Comparison of ENCODE assay signal across 9 cellular contexts in genomic region chr22:19576460-19577421, GRCh38. TPM values are rescaled to one million over a fixed set of nuclear protein-coding genes. Genes with fewer than 3 reads are reported as not detected.
DNase-seq lines count a peak whose midpoint lies in the region; ATAC-seq, FAIRE-seq and TF ChIP-seq lines count a peak whose summit lies in the region.
"Had no signal": no experiment of that assay in that cellular context is flagged by ENCODE, and none has a peak within 500 bp of the region (broad histone marks: within the 10 kb centered on the region; RNA-seq: fewer than 3 reads in every experiment).

No MANE protein-coding gene starts in this region.

- TF ChIP-seq CTCF in HepG2 (CRISPR knock-in tag; IDR thresholded peaks at IDR 0.05), result 0 out of 2 replicates have a peak, but pooled peaks have one; percentile 22

- H3K4me1 ChIP-seq in HepG2 (ENCODE audit: insufficient read depth, low read length), result no peaks in the 10 kb centered on the region

- no peak for TF ChIP-seq POLR2A in HepG2 (IDR thresholded peaks at IDR 0.05; ENCODE audit: insufficient read depth in 1 of 2, low read depth in 2 of 2, low read length in 2 of 2)

- H3K36me3 ChIP-seq in HepG2 (replicated peaks in 1 of 2; ENCODE audit: control insufficient read depth in 1 of 2, insufficient read depth in 2 of 2, low read length in 2 of 2), result no peaks in the 10 kb centered on the region
- H3K36me3 ChIP-seq: neutrophil had no signal

- H2AFZ ChIP-seq in HepG2 (ENCODE audit: low read length), result no peak overlapping the region

- ATAC-seq in HepG2 (peak; percentile 60; the same call in 2 of the 3 replicates), HG02588 (IDR thresholded peaks at IDR 0.05; ENCODE audit: unreplicated experiment) (no peak), HG02798 (IDR thresholded peaks at IDR 0.05; ENCODE audit: poor library complexity, unreplicated experiment) (no peak)

- no peak overlapping the region for H3K9ac ChIP-seq in HepG2 (ENCODE audit: insufficient read depth, low read depth, low read length)

- 21% methylated on average over 10 of the region's 16 CpGs for WGBS in HepG2 (ENCODE audit: low lambda C conversion rate)

- POLR2A ChIA-PET in HepG2 (lab: Yijun Ruan, JAX), result no interaction called here

- no peaks in the 10 kb centered on the region for H3K9me3 ChIP-seq in HepG2 (ENCODE audit: low read length)
- H3K9me3 ChIP-seq: neutrophil had no signal

- peaks cover 2 to 46% of the 10 kb centered on the region in 2 experiments; a peak in 4 of 5 replicates for H3K27me3 ChIP-seq in HepG2 (ENCODE audit: control insufficient read depth in 1 of 2, insufficient read depth in 2 of 2, low read length in 2 of 2)

- no peak overlapping the region for H3K27ac ChIP-seq in HepG2 (ENCODE audit: extremely low read length, insufficient read depth, low read length)
- H3K27ac ChIP-seq: neutrophil had no signal

- CTCF ChIA-PET in HepG2 (lab: Yijun Ruan, JAX; ENCODE audit: low intra/inter-chr PET ratio, low total read pairs), result no interaction called here

- no TSS peak for BruUV-seq in HepG2 (replicated peaks; lab: Mats Ljungman, UMichigan)

- no peak overlapping the region; the same call in 1 of the 2 replicates for H3K4me2 ChIP-seq in HepG2 (ENCODE audit: low read depth, low read length)

- no peak for TF ChIP-seq EP300 in HepG2 (IDR thresholded peaks at IDR 0.05; ENCODE audit: low read depth in 2 of 2, low read length in 2 of 2)
- TF ChIP-seq EP300 in HepG2 (CRISPR knock-in tag; IDR thresholded peaks at IDR 0.05; ENCODE audit: borderline replicate concordance), result no peak

- DNase-seq in H4 (ENCODE audit: low spot score), result peak; percentile 51
- peak; percentile 91 for DNase-seq in SIG-M5 treated with dmso at 0.1 percent for 504 hours (lab: John Stamatoyannopoulos, UW; ENCODE audit: unreplicated experiment)
- DNase-seq in activated naive CD4-positive, alpha-beta T cell treated with anti-CD3 and anti-CD28 coated beads, Interleukin-2, amount 50 U/mL, for 16 hours, result peak; percentile 41
- no peak for DNase-seq in HepG2 (ENCODE audit: low spot score)
- DNase-seq in stimulated activated CD8-positive, alpha-beta memory T cell treated with anti-CD3 and anti-CD28 coated beads, Interleukin-7, amount 100 ng/mL, for 48 hours (ENCODE audit: extremely low read depth in 1 of 2, low read depth in 1 of 2), result peak; percentile 46 to 74
- no peak for DNase-seq in NCI-H524 (lab: John Stamatoyannopoulos, UW)

- no peaks in the 10 kb centered on the region for H3K79me2 ChIP-seq in HepG2 (ENCODE audit: insufficient read depth, low read length)

- no peaks in the 10 kb centered on the region for H4K20me1 ChIP-seq in HepG2 (ENCODE audit: insufficient read depth, low read length)

- no peak for TF ChIP-seq RAD21 in HepG2 (CRISPR knock-in tag; IDR thresholded peaks at IDR 0.05)

- FAIRE-seq in HepG2 (lab: Jason Lieb, UNC), result no peak

- in situ Hi-C loops in HepG2 (cut with HindIII; ENCODE audit: extremely low pct_ligation_motif_present, low pct_unique_long_range_greater_than_20kb), result no loop called here

- intact Hi-C loops in HepG2 (cut with micrococcal nuclease; ENCODE audit: unreplicated experiment), result no loop called here

- no peak overlapping the region for H3K4me3 ChIP-seq in HepG2 (replicated peaks in 1 of 3; ENCODE audit: insufficient read depth in 1 of 3, low read depth in 2 of 3, low read length in 3 of 3)

TF ChIP-seq in HepG2, 621 proteins besides CTCF, POLR2A, EP300 and RAD21 (continues in another document):
- TF ChIP-seq POLR2AphosphoS5 (IDR thresholded peaks at IDR 0.05; ENCODE audit: low read depth, low read length) (no peak), FOXK1 (CRISPR knock-in tag; IDR thresholded peaks at IDR 0.05; ENCODE audit: borderline replicate concordance, low read depth) (no peak), GLMP (CRISPR knock-in tag; IDR thresholded peaks at IDR 0.05; ENCODE audit: borderline replicate concordance) (no peak), FOSL1 (CRISPR knock-in tag; IDR thresholded peaks at IDR 0.05; ENCODE audit: borderline replicate concordance) (peak; percentile 76), STAG1 (CRISPR knock-in tag; IDR thresholded peaks at IDR 0.05) (peak; percentile 29; the same call in 1 of the 2 replicates), ZNF3 (CRISPR knock-in tag; IDR thresholded peaks at IDR 0.05) (no peak), NFAT5 (CRISPR knock-in tag; IDR thresholded peaks at IDR 0.05) (no peak), AGO2 (optimal IDR thresholded peaks at IDR 0.05; ENCODE audit: low read depth, low read length) (no peak), PRMT3 (CRISPR knock-in tag; IDR thresholded peaks at IDR 0.05; ENCODE audit: borderline replicate concordance, low read depth) (no peak), ZFAT (CRISPR knock-in tag; conservative IDR thresholded peaks at IDR 0.05) (no peak)

RNA-seq across cellular contexts. Expression of gene CLDN5, which starts 52.5 kb away (rescaled TPM):
- total RNA-seq in H4 (2014; rRNA removed; shearing (Covaris generic)), result not detected in 2 replicates
- total RNA-seq in HepG2 (2016; rRNA removed; fragmentation: Illumina TruSeq; extraction: Trizol), result not detected in 2 replicates
- total RNA-seq in HepG2 (2016; cell fraction: cytosol; rRNA removed; fragmentation: Illumina TruSeq; extraction: Trizol; ENCODE audit: low read depth), result not detected in 2 replicates
- not detected in 2 replicates for total RNA-seq in HepG2 (2016; cell fraction: insoluble cytoplasmic fraction; rRNA removed; fragmentation: Illumina TruSeq; extraction: Trizol)
- not detected in 2 replicates for total RNA-seq in HepG2 (2016; cell fraction: membrane; rRNA removed; fragmentation: Illumina TruSeq; extraction: Trizol)
- total RNA-seq in HepG2 (2016; cell fraction: nucleus; rRNA removed; fragmentation: Illumina TruSeq; extraction: Trizol), result not detected in 2 replicates
- not detected in 2 replicates for polyA plus RNA-seq in HepG2 (2011; rRNA removed)
- 0.04 TPM in 1 of 2 replicates, not detected in the other for polyA plus RNA-seq in HepG2 (2011; cell fraction: cytosol; rRNA removed)
- not detected in 2 replicates for polyA plus RNA-seq in HepG2 (2011; cell fraction: nucleus; rRNA removed)
- not detected in 2 replicates for polyA plus RNA-seq in HepG2 (2012)
- not detected in 2 replicates for polyA plus RNA-seq in HepG2 (2016; cell fraction: cytosol; fragmentation: Illumina TruSeq; extraction: Trizol; ENCODE audit: low read depth)
- not detected in 2 replicates for polyA plus RNA-seq in HepG2 (2016; cell fraction: insoluble cytoplasmic fraction; fragmentation: Illumina TruSeq; extraction: Trizol; ENCODE audit: low read depth)
- polyA plus RNA-seq in HepG2 (2016; cell fraction: membrane; fragmentation: Illumina TruSeq; extraction: Trizol; ENCODE audit: low read depth), result not detected in 2 replicates
- polyA plus RNA-seq in HepG2 (2016; cell fraction: nucleus; fragmentation: Illumina TruSeq; extraction: Trizol; ENCODE audit: insufficient read depth, low read depth), result not detected in 2 replicates
- not detected in 2 replicates for polyA minus RNA-seq in HepG2 (2011; rRNA and poly(A)+ RNA removed; ENCODE audit: low replicate concordance)
- not detected in 2 replicates for polyA minus RNA-seq in HepG2 (2011; cell fraction: cytosol; rRNA and poly(A)+ RNA removed)
- polyA minus RNA-seq in HepG2 (2011; cell fraction: nucleus; rRNA and poly(A)+ RNA removed), result not detected in 2 replicates

Comparison
In these comparisons a context has a peak if more than half of its experiments do, and no peak if none do; other contexts are left out.
1. DNase-seq: peak in H4 (single experiment), SIG-M5 treated with dmso at 0.1 percent for 504 hours (single experiment), activated naive CD4-positive, alpha-beta T cell treated with anti-CD3 and anti-CD28 coated beads, Interleukin-2, amount 50 U/mL, for 16 hours (single experiment) and stimulated activated CD8-positive, alpha-beta memory T cell treated with anti-CD3 and anti-CD28 coated beads, Interleukin-7, amount 100 ng/mL, for 48 hours (2 of 2); none in HepG2 (single experiment) and NCI-H524 (0 of 2).